Comparison of ENCODE assay signal across 26 cellular contexts in the genomic region with DNA sequence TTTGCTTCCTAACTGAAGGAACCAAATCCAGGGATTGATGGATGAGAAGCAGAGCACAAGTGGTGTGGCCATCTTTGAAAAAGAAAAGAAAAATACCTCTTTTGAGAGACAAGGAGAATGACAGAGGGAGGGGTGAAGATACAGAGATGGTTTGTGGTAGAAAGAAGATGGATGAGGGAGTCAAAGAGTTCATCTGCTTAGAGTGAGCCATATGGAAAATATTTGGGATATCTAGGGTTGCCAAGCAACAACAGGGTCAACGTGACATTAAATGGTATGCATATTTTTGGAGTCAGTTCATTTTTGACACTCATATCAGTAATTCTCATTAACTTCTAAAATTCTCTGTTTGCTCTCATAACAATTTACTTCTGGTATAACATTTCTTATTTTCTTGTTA. TPM values are rescaled to one million over a fixed set of nuclear protein-coding genes. Genes with fewer than 3 reads are reported as not detected.
DNase-seq lines count a peak whose midpoint lies in the region; ATAC-seq and TF ChIP-seq lines count a peak whose summit lies in the region.
"Had no signal": no experiment of that assay in that cellular context is flagged by ENCODE, and none has a peak within 500 bp of the region (broad histone marks: within the 10 kb centered on the region; RNA-seq: fewer than 3 reads in every experiment).

No MANE protein-coding gene starts in this region.

- peaks cover 4% of the 10 kb centered on the region for H3K4me1 ChIP-seq in body of pancreas

- peaks cover 39% of the 10 kb centered on the region for H3K4me1 Mint-ChIP-seq in CD4-positive, alpha-beta T cell (ENCODE audit: low read depth)
- H3K4me1 Mint-ChIP-seq in effector memory CD8-positive, alpha-beta T cell (ENCODE audit: low read depth in 2 of 2) = peaks cover 9 to 17% of the 10 kb centered on the region in 2 donors

- no peak for DNase-seq in CD4-positive, alpha-beta T cell
- DNase-seq in LHCN-M2 (ENCODE audit: low read depth) (peak; percentile 48), choroid plexus epithelial cell (ENCODE audit: low read depth) (peak; percentile 32), left kidney (ENCODE audit: low read depth, low spot score) (peak; percentile 14), body of pancreas (no peak), HuH-7.5 (ENCODE audit: low spot score) (no peak)
- DNase-seq in effector memory CD8-positive, alpha-beta T cell = no peak
- DNase-seq: activated CD4-positive, alpha-beta T cell treated with anti-CD3 and anti-CD28 coated beads, Interleukin-2, amount 10 ng/mL, durations not matched to agents 24 days and 14 days; activated CD8-positive, alpha-beta memory T cell treated with anti-CD3 and anti-CD28 coated beads, Interleukin-2, amount 10 ng/mL, durations not matched to agents 7 days and 5 days; cortex of kidney; gastrocnemius medialis; left cardiac atrium; midbrain; NCI-H1436; NCI-H2171; NCI-H526 treated with DMSO at 0.1 percent for 48 hours; nephron progenitor cell; stimulated activated CD4-positive, alpha-beta T cell treated with anti-CD3 and anti-CD28 coated beads, Interleukin-1b, Interleukin-23, amount 100 ng/mL, for 48 hours; stimulated activated naive B cell treated with anti-CD40 and anti-IgM and Interleukin-4, amounts not matched to agents 10 μg/mL and 1 μg/mL and 100 μg/mL, for 72 hours; tibial artery had no signal

- no peak for TF ChIP-seq CTCF in CD4-positive, alpha-beta T cell (IDR thresholded peaks at IDR 0.05)
- TF ChIP-seq CTCF in choroid plexus epithelial cell (conservative IDR thresholded peaks at IDR 0.05; ENCODE audit: low read depth, low read length) (no peak), body of pancreas (IDR thresholded peaks at IDR 0.05) (no peak)

- no peaks in the 10 kb centered on the region for H3K27me3 Mint-ChIP-seq in CD4-positive, alpha-beta T cell
- H3K27me3 Mint-ChIP-seq in effector memory CD8-positive, alpha-beta T cell = no peaks in the 10 kb centered on the region
- H3K27me3 Mint-ChIP-seq: activated CD4-positive, alpha-beta T cell treated with anti-CD3 and anti-CD28 coated beads, Interleukin-2, amount 10 ng/mL, durations not matched to agents 24 days and 14 days; activated CD8-positive, alpha-beta memory T cell treated with anti-CD3 and anti-CD28 coated beads, Interleukin-2, amount 10 ng/mL, durations not matched to agents 7 days and 5 days; activated naive CD8-positive, alpha-beta T cell; brain; stimulated activated naive B cell treated with anti-CD40 and anti-IgM and Interleukin-4, amounts not matched to agents 10 μg/mL and 1 μg/mL and 100 μg/mL, for 72 hours had no signal

- peaks cover 7% of the 10 kb centered on the region for H3K36me3 Mint-ChIP-seq in CD4-positive, alpha-beta T cell (ENCODE audit: low read depth)
- peaks cover 35% of the 10 kb centered on the region for H3K36me3 Mint-ChIP-seq in effector memory CD8-positive, alpha-beta T cell (ENCODE audit: insufficient read depth)

- intact Hi-C loops in CD4-positive, alpha-beta T cell (cut with DNase I, micrococcal nuclease) = no loop called here
- intact Hi-C loops in body of pancreas (cut with DNase I) = loop anchor here (5.0 kb wide), 1 partner anchor 153 kb away; no protein-coding TSS in a partner anchor

- 45 to 68% methylated on average over 1 of the region's 1 CpG for WGBS in body of pancreas, 2 donors

- POLR2A ChIA-PET in CD4-positive, alpha-beta T cell (lab: Charles Lee) = interaction anchor here (4.5 kb wide), 1 partner anchor 62 kb away, joined by 75 read pairs; no protein-coding TSS in a partner anchor

- no peak for TF ChIP-seq POLR2A in body of pancreas (IDR thresholded peaks at IDR 0.05)

- H3K4me3 ChIP-seq in choroid plexus epithelial cell (ENCODE audit: low read depth, low read length) (no peak overlapping the region), body of pancreas (no peak overlapping the region)
- H3K4me3 ChIP-seq: gastrocnemius medialis, tibial artery had no signal

- H3K36me3 ChIP-seq in body of pancreas (replicated peaks in 1 of 2; ENCODE audit: insufficient read depth in 1 of 2, low read depth in 2 of 2) = no peaks in the 10 kb centered on the region

- no peaks in the 10 kb centered on the region for H3K9me3 ChIP-seq in CD4-positive, alpha-beta T cell (ENCODE audit: control insufficient read depth, low read length)
- H3K9me3 ChIP-seq in body of pancreas = no peaks in the 10 kb centered on the region
- H3K9me3 ChIP-seq: gastrocnemius medialis, tibial artery had no signal

- no peaks in the 10 kb centered on the region for H3K27me3 ChIP-seq in CD4-positive, alpha-beta T cell (ENCODE audit: control insufficient read depth, insufficient read depth, low read length)
- no peaks in the 10 kb centered on the region for H3K27me3 ChIP-seq in body of pancreas
- H3K27me3 ChIP-seq: gastrocnemius medialis, tibial artery had no signal

- H3K27ac ChIP-seq in CD4-positive, alpha-beta T cell (ENCODE audit: low read depth, low read length) = peak overlapping the region; percentile 14
- no peak overlapping the region for H3K27ac ChIP-seq in body of pancreas
- H3K27ac ChIP-seq: gastrocnemius medialis had no signal

- no peak overlapping the region for H3K4me3 Mint-ChIP-seq in CD4-positive, alpha-beta T cell
- no peak overlapping the region for H3K4me3 Mint-ChIP-seq in effector memory CD8-positive, alpha-beta T cell
- H3K4me3 Mint-ChIP-seq: activated CD4-positive, alpha-beta T cell treated with anti-CD3 and anti-CD28 coated beads, Interleukin-2, amount 10 ng/mL, durations not matched to agents 24 days and 14 days; activated CD8-positive, alpha-beta memory T cell treated with anti-CD3 and anti-CD28 coated beads, Interleukin-2, amount 10 ng/mL, durations not matched to agents 7 days and 5 days; activated naive CD8-positive, alpha-beta T cell; activated T-helper 1 cell treated with anti-CD3 and anti-CD28 coated beads, Interleukin-12 subunit alpha, Interleukin-12 subunit beta, Interleukin-2, Interleukin-4 antibody, amounts not matched to agents 30 ng/mL and 10 ng/mL and 1 ng/mL, durations not matched to agents 14 hours and 24 hours and 36 hours; brain; nephron progenitor cell; stimulated activated naive B cell treated with anti-CD40 and anti-IgM and Interleukin-4, amounts not matched to agents 10 μg/mL and 1 μg/mL and 100 μg/mL, for 72 hours had no signal

- ATAC-seq in CD4-positive, alpha-beta T cell (ENCODE audit: poor library complexity) = no peak
- ATAC-seq in body of pancreas (no peak), HG03097 (IDR thresholded peaks at IDR 0.05; ENCODE audit: low FRiP score, unreplicated experiment) (no peak)
- no peak for ATAC-seq in effector memory CD8-positive, alpha-beta T cell (replicated peaks)
- ATAC-seq: activated CD8-positive, alpha-beta memory T cell treated with anti-CD3 and anti-CD28 coated beads, Interleukin-2, amount 10 ng/mL, durations not matched to agents 7 days and 5 days; gastrocnemius medialis; HCT116; sciatic nerve; stimulated activated naive B cell treated with anti-CD40 and anti-IgM and Interleukin-4, amounts not matched to agents 10 μg/mL and 1 μg/mL and 100 μg/mL, for 72 hours had no signal

- no peaks in the 10 kb centered on the region for H3K9me3 Mint-ChIP-seq in CD4-positive, alpha-beta T cell
- H3K9me3 Mint-ChIP-seq in effector memory CD8-positive, alpha-beta T cell = no peaks in the 10 kb centered on the region
- H3K9me3 Mint-ChIP-seq: activated CD4-positive, alpha-beta T cell treated with anti-CD3 and anti-CD28 coated beads, Interleukin-2, amount 10 ng/mL, durations not matched to agents 24 days and 14 days; activated T-helper 1 cell treated with anti-CD3 and anti-CD28 coated beads, Interleukin-12 subunit alpha, Interleukin-12 subunit beta, Interleukin-2, Interleukin-4 antibody, amounts not matched to agents 30 ng/mL and 10 ng/mL and 1 ng/mL, durations not matched to agents 14 hours and 24 hours and 36 hours; brain; nephron progenitor cell; stimulated activated naive B cell treated with anti-CD40 and anti-IgM and Interleukin-4, amounts not matched to agents 10 μg/mL and 1 μg/mL and 100 μg/mL, for 72 hours had no signal

- no peak overlapping the region for H3K27ac Mint-ChIP-seq in CD4-positive, alpha-beta T cell
- H3K27ac Mint-ChIP-seq in effector memory CD8-positive, alpha-beta T cell = no peak overlapping the region
- H3K27ac Mint-ChIP-seq: activated CD4-positive, alpha-beta T cell treated with anti-CD3 and anti-CD28 coated beads, Interleukin-2, amount 10 ng/mL, durations not matched to agents 24 days and 14 days; activated CD8-positive, alpha-beta memory T cell treated with anti-CD3 and anti-CD28 coated beads, Interleukin-2, amount 10 ng/mL, durations not matched to agents 7 days and 5 days; activated naive CD8-positive, alpha-beta T cell; activated T-helper 1 cell treated with anti-CD3 and anti-CD28 coated beads, Interleukin-12 subunit alpha, Interleukin-12 subunit beta, Interleukin-2, Interleukin-4 antibody, amounts not matched to agents 30 ng/mL and 10 ng/mL and 1 ng/mL, durations not matched to agents 14 hours and 24 hours and 36 hours; brain; nephron progenitor cell; stimulated activated naive B cell treated with anti-CD40 and anti-IgM and Interleukin-4, amounts not matched to agents 10 μg/mL and 1 μg/mL and 100 μg/mL, for 72 hours had no signal

- CTCF ChIA-PET in CD4-positive, alpha-beta T cell (lab: Charles Lee) = interaction anchor here (21.8 kb wide), 1 partner anchor 67 kb away, joined by 376 read pairs; no protein-coding TSS in a partner anchor

RNA-seq across cellular contexts. Expression of gene MACF1, which starts 50.7 kb away (rescaled TPM):
- total RNA-seq in CD4-positive, alpha-beta T cell = 100 to 1,000 TPM; 248 to 252 TPM
- total RNA-seq in LHCN-M2 (2014; rRNA removed) (261 and 366 TPM in 2 replicates), body of pancreas (100 to 1,000 TPM; 144 to 190 TPM)
- 153 TPM for polyA plus RNA-seq in LHCN-M2 (2012)

Comparison
In these comparisons a context has a peak if more than half of its experiments do, and no peak if none do; other contexts are left out.
1. DNase-seq: peak in LHCN-M2 (single experiment), choroid plexus epithelial cell (single experiment) and left kidney (single experiment); none in CD4-positive, alpha-beta T cell (0 of 10), body of pancreas (0 of 4), effector memory CD8-positive, alpha-beta T cell (0 of 3) and HuH-7.5 (single experiment).